Comparison of ENCODE assay signal across 1 cellular context in the genomic region with DNA sequence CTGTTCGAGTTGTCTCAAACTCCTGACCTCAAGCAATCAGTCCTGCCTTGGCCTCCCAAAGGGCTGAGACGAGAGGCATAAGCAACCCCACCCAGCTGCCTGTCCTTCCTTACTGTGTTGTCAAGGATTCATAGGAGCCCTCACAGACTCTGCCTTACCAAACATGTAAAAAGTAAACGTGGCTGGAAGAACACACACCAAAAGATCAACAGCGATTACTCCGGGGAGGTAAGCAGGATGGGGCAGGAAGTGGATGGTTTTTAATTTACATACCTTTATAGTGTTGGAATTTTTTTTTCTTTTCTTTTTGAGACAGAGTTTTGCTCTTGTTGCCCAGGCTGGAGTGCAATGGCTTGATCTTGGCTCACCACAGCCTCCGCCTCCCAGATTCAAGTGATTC.
TF ChIP-seq lines count a peak whose summit lies in the region.

No MANE protein-coding gene starts in this region.

TF ChIP-seq in GM23338, 12 proteins besides CTCF, POLR2A, EP300 and RAD21 (continued from another document):
- TF ChIP-seq ZNF462 (CRISPR knock-in tag; IDR thresholded peaks at IDR 0.05) (no peak), CREB1 (CRISPR knock-in tag; IDR thresholded peaks at IDR 0.05; ENCODE audit: low read depth) (no peak)
TF ChIP-seq in GM23338: peak in this region for 0.
